15 cellular contexts compared by ENCODE assay signal in genomic region chr14:64998455-64998931, GRCh38. TPM values are rescaled to one million over a fixed set of nuclear protein-coding genes. Genes with fewer than 3 reads are reported as not detected.
DNase-seq lines count a peak whose midpoint lies in the region; ATAC-seq, FAIRE-seq and TF ChIP-seq lines count a peak whose summit lies in the region.
"Had no signal": no experiment of that assay in that cellular context is flagged by ENCODE, and none has a peak within 500 bp of the region (broad histone marks: within the 10 kb centered on the region; RNA-seq: fewer than 3 reads in every experiment).

No MANE protein-coding gene starts in this region.

- no peaks in the 10 kb centered on the region for H3K9me2 ChIP-seq in HCT116 (ENCODE audit: insufficient read depth)

- no peak for DNase-seq in GM12891 (ENCODE audit: insufficient read length, low spot score)
- DNase-seq in HCT116 (ENCODE audit: low read depth, low spot score): no peak
- DNase-seq in iris pigment epithelial cell (ENCODE audit: low read depth): peak; percentile 28
- no peak for DNase-seq in NK-92 (lab: John Stamatoyannopoulos, UW; ENCODE audit: unreplicated experiment)
- DNase-seq in NCI-H2171 treated with DMSO at 0.1 percent for 48 hours (lab: John Stamatoyannopoulos, UW): no peak
- DNase-seq in NCI-H526 treated with DMSO at 0.1 percent for 48 hours (lab: John Stamatoyannopoulos, UW): no peak
- DNase-seq: NCI-H1930; NK-92 treated with Interleukin-12 subunit alpha and Interleukin-12 subunit beta, amount 100 ng/mL, for 24 hours; SW 1271 had no signal

- TF ChIP-seq CTCF in HCT116 (IDR thresholded peaks at IDR 0.05 in 2 of 3, conservative IDR thresholded peaks at IDR 0.05 in 1 of 3; ENCODE audit: borderline replicate concordance in 1 of 3, insufficient read depth in 1 of 3, low read depth in 2 of 3, low read length in 2 of 3): no peak

- H4K20me1 ChIP-seq in HCT116 (ENCODE audit: insufficient read depth): no peaks in the 10 kb centered on the region

- no peaks in the 10 kb centered on the region for H3K27me3 ChIP-seq in HCT116 (ENCODE audit: insufficient read depth, low read length)

- peak; percentile 55 for FAIRE-seq in GM12891 (lab: Jason Lieb, UNC)

- H3K4me1 ChIP-seq in HCT116 (ENCODE audit: control insufficient read depth in 1 of 2, insufficient read depth in 2 of 2, low read length in 2 of 2): peaks cover 4 to 16% of the 10 kb centered on the region in 2 experiments; a peak in 2 of 4 replicates

- H3K4me3 ChIP-seq in HCT116 (replicated peaks in 1 of 2; ENCODE audit: low read depth in 1 of 2, low read length in 2 of 2): no peak overlapping the region

- CTCF ChIA-PET in HCT116 (lab: Charles Lee): interaction anchor here (2.1 kb wide), 1 partner anchor 12 kb away, joined by 9 read pairs; the partner anchor contains the start of gene FNTB

- no peaks in the 10 kb centered on the region for H3K27me3 Mint-ChIP-seq in activated naive CD8-positive, alpha-beta T cell
- H3K27me3 Mint-ChIP-seq: natural killer cell treated with Interleukin-12 subunit alpha and Interleukin-12 subunit beta and Interleukin-15 and Interleukin-18, amount 100 ng/mL, for 72 hours had no signal

- peaks cover 4% of the 10 kb centered on the region for H3K36me3 Mint-ChIP-seq in activated naive CD8-positive, alpha-beta T cell
- H3K36me3 Mint-ChIP-seq: natural killer cell treated with Interleukin-12 subunit alpha and Interleukin-12 subunit beta and Interleukin-15 and Interleukin-18, amount 100 ng/mL, for 72 hours had no signal

- H3K4me3 Mint-ChIP-seq in activated naive CD8-positive, alpha-beta T cell: no peak overlapping the region
- H3K4me3 Mint-ChIP-seq: CD14-positive monocyte; natural killer cell treated with Interleukin-12 subunit alpha and Interleukin-12 subunit beta and Interleukin-15 and Interleukin-18, amount 100 ng/mL, for 72 hours; WTC11 had no signal

- H3K9me3 ChIP-seq in HCT116 (ENCODE audit: control insufficient read depth in 1 of 2, insufficient read depth in 1 of 2, low read depth in 1 of 2, low read length in 2 of 2): no peaks in the 10 kb centered on the region

- intact Hi-C loops in HCT116 (cut with micrococcal nuclease): no loop called here

- H3K4me1 Mint-ChIP-seq in activated naive CD8-positive, alpha-beta T cell (ENCODE audit: low read depth): peaks cover 34% of the 10 kb centered on the region

- H3K4me2 ChIP-seq in HCT116 (ENCODE audit: low read length): peak overlapping the region; percentile 17; the same call in 1 of the 2 replicates

- RAD21 ChIA-PET in HCT116 (lab: Charles Lee; ENCODE audit: low non-redundant PET in 1 of 2, low total read pairs in 2 of 2, uncharacterized antibody in 2 of 2, unreplicated experiment in 2 of 2): interaction anchor here in 1 of 2 experiments (0.5 kb wide), 1 partner anchor 563 kb away, joined by 3 read pairs; no protein-coding TSS in a partner anchor

- POLR2A ChIA-PET in HCT116 (lab: Charles Lee): no interaction called here

- H3K36me3 ChIP-seq in HCT116 (ENCODE audit: control insufficient read depth in 1 of 2, insufficient read depth in 2 of 2, low read length in 2 of 2): no peaks in the 10 kb centered on the region

- ATAC-seq in HCT116 (no peak), HG03565 (IDR thresholded peaks at IDR 0.05; ENCODE audit: unreplicated experiment) (no peak)
- ATAC-seq: natural killer cell treated with Interleukin-12 subunit alpha and Interleukin-12 subunit beta and Interleukin-15 and Interleukin-18, amount 100 ng/mL, for 72 hours; WTC11 had no signal

- no peak overlapping the region for H3K27ac ChIP-seq in HCT116 (ENCODE audit: low read depth, low read length)

- peaks cover 61% of the 10 kb centered on the region for H3K79me2 ChIP-seq in HCT116 (ENCODE audit: insufficient read depth, low read length)

- TF ChIP-seq POLR2A in GM12891 (IDR thresholded peaks at IDR 0.05; ENCODE audit: low read depth, low read length) (no peak), HCT116 (IDR thresholded peaks at IDR 0.05; ENCODE audit: borderline replicate concordance, extremely low read depth, insufficient read depth, insufficient read length) (no peak)

- H3K27ac Mint-ChIP-seq in activated naive CD8-positive, alpha-beta T cell: peak overlapping the region; percentile 76
- H3K27ac Mint-ChIP-seq: CD14-positive monocyte; natural killer cell treated with Interleukin-12 subunit alpha and Interleukin-12 subunit beta and Interleukin-15 and Interleukin-18, amount 100 ng/mL, for 72 hours had no signal

- no peak overlapping the region for H2AFZ ChIP-seq in HCT116 (ENCODE audit: low read depth, low read length, poor library complexity, severe bottlenecking)

- no peak overlapping the region for H3K9ac ChIP-seq in HCT116 (ENCODE audit: low read length)

- TF ChIP-seq RAD21 in HCT116 (IDR thresholded peaks at IDR 0.05; ENCODE audit: low read depth): no peak

- H3K9me3 Mint-ChIP-seq in activated naive CD8-positive, alpha-beta T cell (ENCODE audit: low read depth): no peaks in the 10 kb centered on the region
- H3K9me3 Mint-ChIP-seq: CD14-positive monocyte; natural killer cell treated with Interleukin-12 subunit alpha and Interleukin-12 subunit beta and Interleukin-15 and Interleukin-18, amount 100 ng/mL, for 72 hours; WTC11 had no signal

- no TSS peak for BruUV-seq in HCT116 (replicated peaks; lab: Mats Ljungman, UMichigan)

TF ChIP-seq in GM12891, 5 proteins besides CTCF, POLR2A, EP300 and RAD21:
- no peak for TF ChIP-seq TAF1 (IDR thresholded peaks at IDR 0.05; ENCODE audit: low read depth, low read length)
- no peak for TF ChIP-seq SPI1 (IDR thresholded peaks at IDR 0.05; ENCODE audit: low read depth, low read length)
- no peak for TF ChIP-seq POLR2AphosphoS5 (IDR thresholded peaks at IDR 0.05; ENCODE audit: low read depth, low read length)
- TF ChIP-seq POU2F2 (IDR thresholded peaks at IDR 0.05; ENCODE audit: low read depth, low read length): no peak
- no peak for TF ChIP-seq PAX5 (IDR thresholded peaks at IDR 0.05; ENCODE audit: insufficient read depth, low read length, severe bottlenecking)

TF ChIP-seq in HCT116, 20 proteins besides CTCF, POLR2A, EP300 and RAD21 (continues in another document):
- TF ChIP-seq EZH2 (IDR thresholded peaks at IDR 0.05): no peak
- no peak for TF ChIP-seq YY1 (IDR thresholded peaks at IDR 0.05; ENCODE audit: extremely low read depth, insufficient replicate concordance, low read depth, low read length)
- no peak for TF ChIP-seq CBX3 (IDR thresholded peaks at IDR 0.05; ENCODE audit: low read depth)
- no peak for TF ChIP-seq POLR2AphosphoS5 (IDR thresholded peaks at IDR 0.05; ENCODE audit: low read depth, low read length)
- TF ChIP-seq CEBPB (IDR thresholded peaks at IDR 0.05; ENCODE audit: low read depth): 0 out of 2 replicates have a peak, but pooled peaks have one; percentile 17
- TF ChIP-seq MAX (IDR thresholded peaks at IDR 0.05): no peak
- TF ChIP-seq ZFX (IDR thresholded peaks at IDR 0.05): no peak
- TF ChIP-seq FOSL1 (IDR thresholded peaks at IDR 0.05; ENCODE audit: low read depth): peak; percentile 57
- TF ChIP-seq JUND (IDR thresholded peaks at IDR 0.05): 0 out of 2 replicates have a peak, but pooled peaks have one; percentile 31
- no peak for TF ChIP-seq TCF7L2 (IDR thresholded peaks at IDR 0.05; ENCODE audit: borderline replicate concordance, extremely low read depth, insufficient read depth, insufficient read length)
- no peak for TF ChIP-seq SRF (IDR thresholded peaks at IDR 0.05; ENCODE audit: low read depth)
- no peak for TF ChIP-seq REST (IDR thresholded peaks at IDR 0.05; ENCODE audit: low read depth)
- TF ChIP-seq EGR1 (IDR thresholded peaks at IDR 0.05; ENCODE audit: low read depth): no peak
- no peak for TF ChIP-seq ZNF274 (IDR thresholded peaks at IDR 0.05; ENCODE audit: low read depth, low read length)

RNA-seq across cellular contexts. Expression of gene FNTB, which starts 11.8 kb away (rescaled TPM):
- polyA plus RNA-seq in GM12891 (2012; ENCODE audit: low read depth, missing spikeins): 11.1 TPM
- total RNA-seq in HCT116 (2021; ENCODE audit: unreplicated experiment): 26.7 TPM
- 27.5 and 28.0 TPM in 2 replicates for polyA plus RNA-seq in HCT116 (2012)

RNA-seq across cellular contexts. Expression of gene RAB15, which starts 26.4 kb away (rescaled TPM):
- polyA plus RNA-seq in GM12891 (2012; ENCODE audit: low read depth, missing spikeins): 6.7 TPM
- total RNA-seq in HCT116 (2021; ENCODE audit: unreplicated experiment): 3.3 TPM
- 5.5 and 5.7 TPM in 2 replicates for polyA plus RNA-seq in HCT116 (2012)

RNA-seq across cellular contexts. Expression of gene GPX2, which starts 55.9 kb away (rescaled TPM):
- not detected for polyA plus RNA-seq in GM12891 (2012; ENCODE audit: low read depth, missing spikeins)
- 0.61 TPM for total RNA-seq in HCT116 (2021; ENCODE audit: unreplicated experiment)
- polyA plus RNA-seq in HCT116 (2012): 0.10 and 0.22 TPM in 2 replicates
- total RNA-seq: Daoy; natural killer cell treated with Interleukin-12 subunit alpha and Interleukin-12 subunit beta and Interleukin-15 and Interleukin-18, amount 100 ng/mL, for 72 hours had no signal
- polyA plus RNA-seq: CD14-positive monocyte had no signal
